ENCODE assay signal across 10 cellular contexts in the genomic region with DNA sequence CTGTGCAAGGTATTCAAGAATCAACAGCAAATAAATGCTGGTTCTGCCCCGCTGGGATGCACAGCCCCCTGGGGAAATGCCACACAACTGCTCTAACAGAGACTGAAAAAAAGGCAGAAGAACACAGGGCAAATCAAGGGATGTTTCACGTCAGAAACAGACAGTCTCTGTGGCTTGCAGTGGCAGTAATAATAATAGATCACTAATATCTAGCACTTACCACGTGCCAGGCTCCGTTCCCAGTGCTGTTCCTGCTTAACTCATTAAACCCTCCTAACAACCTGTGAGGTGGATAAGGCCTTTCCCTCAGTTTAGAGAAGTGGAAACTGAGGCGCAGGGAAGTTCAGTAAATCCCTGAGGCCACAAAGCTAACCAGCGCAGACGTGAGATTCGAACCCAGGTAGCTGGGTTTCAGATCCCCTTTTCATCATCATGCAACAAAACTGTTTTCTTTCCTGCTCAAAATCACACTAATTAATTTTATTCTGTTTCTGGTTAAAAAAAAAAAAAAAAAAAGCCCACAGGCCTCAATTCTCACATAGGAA. TPM values are rescaled to one million over a fixed set of nuclear protein-coding genes. Genes with fewer than 3 reads are reported as not detected.
DNase-seq lines count a peak whose midpoint lies in the region; ATAC-seq, FAIRE-seq and TF ChIP-seq lines count a peak whose summit lies in the region.
"Had no signal": no experiment of that assay in that cellular context is flagged by ENCODE, and none has a peak within 500 bp of the region (broad histone marks: within the 10 kb centered on the region; RNA-seq: fewer than 3 reads in every experiment).

No MANE protein-coding gene starts in this region.

- peaks cover 38% of the 10 kb centered on the region for H3K36me3 Mint-ChIP-seq in activated CD4-positive, alpha-beta T cell treated with anti-CD3 and anti-CD28 coated beads, Interleukin-2, amount 10 ng/mL, durations not matched to agents 24 days and 14 days (ENCODE audit: low read depth)

- peaks cover 22% of the 10 kb centered on the region for H3K4me1 ChIP-seq in HUES48 (ENCODE audit: control insufficient read depth, insufficient read depth, low read length)
- peaks cover 90 to 94% of the 10 kb centered on the region in 2 donors for H3K4me1 ChIP-seq in gastrocnemius medialis

- peak; percentile 58 for FAIRE-seq in GM12891 (lab: Jason Lieb, UNC)

- H3K27me3 ChIP-seq in HUES48 (ENCODE audit: control insufficient read depth, insufficient read depth, low read length) (no peaks in the 10 kb centered on the region), dorsolateral prefrontal cortex (no peaks in the 10 kb centered on the region), gastrocnemius medialis (no peaks in the 10 kb centered on the region)

- no peaks in the 10 kb centered on the region for H3K27me3 Mint-ChIP-seq in activated CD4-positive, alpha-beta T cell treated with anti-CD3 and anti-CD28 coated beads, Interleukin-2, amount 10 ng/mL, durations not matched to agents 24 days and 14 days

- no peak overlapping the region for H3K4me3 Mint-ChIP-seq in activated CD4-positive, alpha-beta T cell treated with anti-CD3 and anti-CD28 coated beads, Interleukin-2, amount 10 ng/mL, durations not matched to agents 24 days and 14 days

- H3K27ac ChIP-seq in HUES48 (ENCODE audit: low read depth, low read length) (peak overlapping the region; percentile 17), dorsolateral prefrontal cortex (peak overlapping the region in 54 of 59 donors; percentile 13 to 87 (median 72)), gastrocnemius medialis (peak overlapping the region; percentile 76 to 89 (median 82))

- H3K4me3 ChIP-seq in HUES48 (ENCODE audit: low read depth, low read length), result no peak overlapping the region
- no peak overlapping the region for H3K4me3 ChIP-seq in dorsolateral prefrontal cortex
- H3K4me3 ChIP-seq in gastrocnemius medialis, result no peak overlapping the region

- no peak for ATAC-seq in gastrocnemius medialis
- no peak for ATAC-seq in HG03432 (IDR thresholded peaks at IDR 0.05; ENCODE audit: unreplicated experiment)

- H3K4me1 Mint-ChIP-seq in activated CD4-positive, alpha-beta T cell treated with anti-CD3 and anti-CD28 coated beads, Interleukin-2, amount 10 ng/mL, durations not matched to agents 24 days and 14 days, result peaks cover 29% of the 10 kb centered on the region

- intact Hi-C loops in dorsolateral prefrontal cortex (cut with DNase I) (no loop called here), gastrocnemius medialis (cut with DNase I; ENCODE audit: low total_unique reads) (loop anchor here (10.0 kb wide), 1 partner anchor 204 kb away; no protein-coding TSS in a partner anchor), head of caudate nucleus (cut with DNase I) (no loop called here)
- intact Hi-C loops in activated CD4-positive, alpha-beta T cell treated with anti-CD3 and anti-CD28 coated beads, Interleukin-2, amount 10 ng/mL, durations not matched to agents 24 days and 14 days (cut with micrococcal nuclease), result no loop called here

- no peak overlapping the region for H3K27ac Mint-ChIP-seq in activated CD4-positive, alpha-beta T cell treated with anti-CD3 and anti-CD28 coated beads, Interleukin-2, amount 10 ng/mL, durations not matched to agents 24 days and 14 days

- H3K9ac ChIP-seq in HUES48 (ENCODE audit: low read depth, low read length), result peak overlapping the region; percentile 16; the same call in 1 of the 2 replicates

- DNase-seq in GM12891 (ENCODE audit: insufficient read length, low spot score) (no peak), dorsolateral prefrontal cortex (no peak), gastrocnemius medialis (no peak), head of caudate nucleus (no peak), NOMO-1 treated with dmso at 0.1 percent for 144 hours (lab: John Stamatoyannopoulos, UW; ENCODE audit: unreplicated experiment) (no peak)
- no peak for DNase-seq in activated CD4-positive, alpha-beta T cell treated with anti-CD3 and anti-CD28 coated beads, Interleukin-2, amount 10 ng/mL, durations not matched to agents 24 days and 14 days
- DNase-seq: activated CD8-positive, alpha-beta memory T cell treated with anti-CD3 and anti-CD28 coated beads for 24 hours; hypothalamus had no signal

- H3K9me3 Mint-ChIP-seq in activated CD4-positive, alpha-beta T cell treated with anti-CD3 and anti-CD28 coated beads, Interleukin-2, amount 10 ng/mL, durations not matched to agents 24 days and 14 days, result peaks cover 4% of the 10 kb centered on the region

- no peaks in the 10 kb centered on the region for H3K9me3 ChIP-seq in HUES48 (ENCODE audit: control insufficient read depth, insufficient read depth, low read length)
- no peaks in the 10 kb centered on the region for H3K9me3 ChIP-seq in gastrocnemius medialis

- in situ Hi-C loops in gastrocnemius medialis (cut with MboI; ENCODE audit: low sequenced_read_pairs in 4 of 4), result no loop called here

- TF ChIP-seq CTCF in dorsolateral prefrontal cortex (IDR thresholded peaks at IDR 0.05 in 54 of 56, conservative IDR thresholded peaks at IDR 0.05 in 2 of 56; ENCODE audit: low read depth in 1 of 56, partially characterized antibody in 56 of 56) (no peak), gastrocnemius medialis (IDR thresholded peaks at IDR 0.05 in 4 of 5, conservative IDR thresholded peaks at IDR 0.05 in 1 of 5) (no peak)

- TF ChIP-seq POLR2A in GM12891 (IDR thresholded peaks at IDR 0.05; ENCODE audit: low read depth, low read length) (no peak), gastrocnemius medialis (IDR thresholded peaks at IDR 0.05) (no peak)

- H3K36me3 ChIP-seq in HUES48 (ENCODE audit: control insufficient read depth, insufficient read depth, low read length) (peaks cover 34% of the 10 kb centered on the region), gastrocnemius medialis (peaks cover 0 to 20% of the 10 kb centered on the region in 2 donors)

TF ChIP-seq in GM12891, 5 proteins besides CTCF, POLR2A, EP300 and RAD21:
- TF ChIP-seq POLR2AphosphoS5 (IDR thresholded peaks at IDR 0.05; ENCODE audit: low read depth, low read length) (no peak), TAF1 (IDR thresholded peaks at IDR 0.05; ENCODE audit: low read depth, low read length) (no peak), SPI1 (IDR thresholded peaks at IDR 0.05; ENCODE audit: low read depth, low read length) (peak; percentile 96), POU2F2 (IDR thresholded peaks at IDR 0.05; ENCODE audit: low read depth, low read length) (no peak), PAX5 (IDR thresholded peaks at IDR 0.05; ENCODE audit: insufficient read depth, low read length, severe bottlenecking) (no peak)

RNA-seq across cellular contexts. Expression of gene ARHGAP17, which starts 36.7 kb away (rescaled TPM):
- polyA plus RNA-seq in GM12891 (2012; ENCODE audit: low read depth, missing spikeins), result 87.2 TPM
- 10 to 100 TPM; 28.6 to 95.8 (median 54.2) TPM for total RNA-seq in dorsolateral prefrontal cortex
- total RNA-seq in gastrocnemius medialis, result 10 to 100 TPM; 20.0 to 31.5 (median 28.0) TPM
- total RNA-seq in activated CD4-positive, alpha-beta T cell treated with anti-CD3 and anti-CD28 coated beads, Interleukin-2, amount 10 ng/mL, durations not matched to agents 24 days and 14 days, result 74.0 and 74.9 TPM in 2 replicates

Comparison
In these comparisons a context has a peak if more than half of its experiments do, and no peak if none do; other contexts are left out.
1. H3K27ac ChIP-seq: peak in every context shown above with its lines; median percentile 82 in gastrocnemius medialis; 72 in dorsolateral prefrontal cortex; 17 in HUES48.